In genomic region chr10:62769574-62770242, GRCh38 we compare ENCODE assay signal across 9 cellular contexts. TPM values are rescaled to one million over a fixed set of nuclear protein-coding genes. Genes with fewer than 3 reads are reported as not detected.
DNase-seq lines count a peak whose midpoint lies in the region; ATAC-seq and TF ChIP-seq lines count a peak whose summit lies in the region.
"Had no signal": no experiment of that assay in that cellular context is flagged by ENCODE, and none has a peak within 500 bp of the region (broad histone marks: within the 10 kb centered on the region; RNA-seq: fewer than 3 reads in every experiment).

No MANE protein-coding gene starts in this region.

- H3K4me3 Mint-ChIP-seq in activated CD4-positive, alpha-beta T cell treated with anti-CD3 and anti-CD28 coated beads, Interleukin-2, amount 10 ng/mL, durations not matched to agents 7 days and 5 days: no peak overlapping the region
- H3K4me3 Mint-ChIP-seq: brain had no signal

- H3K27ac Mint-ChIP-seq in activated CD4-positive, alpha-beta T cell treated with anti-CD3 and anti-CD28 coated beads, Interleukin-2, amount 10 ng/mL, durations not matched to agents 7 days and 5 days: no peak overlapping the region

- peak; percentile 59 for ATAC-seq in HG03520 (IDR thresholded peaks at IDR 0.05; ENCODE audit: unreplicated experiment)
- ATAC-seq in left cardiac atrium: peak; percentile 66 to 73
- ATAC-seq in HG03095 (IDR thresholded peaks at IDR 0.05; ENCODE audit: unreplicated experiment): no peak
- no peak for ATAC-seq in GM21737 (IDR thresholded peaks at IDR 0.05; ENCODE audit: unreplicated experiment)

- peaks cover 6% of the 10 kb centered on the region for H3K4me1 Mint-ChIP-seq in activated CD4-positive, alpha-beta T cell treated with anti-CD3 and anti-CD28 coated beads, Interleukin-2, amount 10 ng/mL, durations not matched to agents 7 days and 5 days

- CTCF ChIA-PET in activated CD4-positive, alpha-beta T cell treated with anti-CD3 and anti-CD28 coated beads, Interleukin-2, amount 10 ng/mL, durations not matched to agents 7 days and 5 days (lab: Charles Lee): interaction anchor here (0.7 to 1.7 kb wide), 5 partner anchors 9 to 65 kb away, joined by 3 to 4 read pairs (median 3); partner anchors contain the start of gene EGR2

- DNase-seq in EH (ENCODE audit: low read depth) (peak; percentile 32), GM20000 (ENCODE audit: low spot score) (peak; percentile 34), left cardiac atrium (no peak), cerebellar nuclear complex (lab: John Stamatoyannopoulos, UW) (no peak)
- DNase-seq in activated CD4-positive, alpha-beta T cell treated with anti-CD3 and anti-CD28 coated beads, Interleukin-2, amount 10 ng/mL, durations not matched to agents 7 days and 5 days: no peak

- H3K27me3 Mint-ChIP-seq in activated CD4-positive, alpha-beta T cell treated with anti-CD3 and anti-CD28 coated beads, Interleukin-2, amount 10 ng/mL, durations not matched to agents 7 days and 5 days: peaks cover 8% of the 10 kb centered on the region
- H3K27me3 Mint-ChIP-seq: brain had no signal

- POLR2A ChIA-PET in activated CD4-positive, alpha-beta T cell treated with anti-CD3 and anti-CD28 coated beads, Interleukin-2, amount 10 ng/mL, durations not matched to agents 7 days and 5 days (lab: Charles Lee): no interaction called here

- intact Hi-C loops in left cardiac atrium (cut with DNase I): loop anchor here in 1 of 2 donors (5.0 kb wide), 1 partner anchor 33 kb away; the partner anchor contains the start of gene ADO

- no peaks in the 10 kb centered on the region for H3K9me3 Mint-ChIP-seq in activated CD4-positive, alpha-beta T cell treated with anti-CD3 and anti-CD28 coated beads, Interleukin-2, amount 10 ng/mL, durations not matched to agents 7 days and 5 days

- TF ChIP-seq CTCF in GM20000 (IDR thresholded peaks at IDR 0.05; ENCODE audit: extremely low read depth, missing control alignments): no peak

- no peaks in the 10 kb centered on the region for H3K36me3 Mint-ChIP-seq in activated CD4-positive, alpha-beta T cell treated with anti-CD3 and anti-CD28 coated beads, Interleukin-2, amount 10 ng/mL, durations not matched to agents 7 days and 5 days (ENCODE audit: low read depth)
- H3K36me3 Mint-ChIP-seq: brain had no signal

RNA-seq across cellular contexts. Expression of gene ADO, which starts 34.8 kb away (rescaled TPM):
- total RNA-seq in left cardiac atrium: 10 to 100 TPM; 20.9 to 23.6 TPM
- 10 to 100 TPM; 18.2 to 19.7 TPM for total RNA-seq in activated CD4-positive, alpha-beta T cell treated with anti-CD3 and anti-CD28 coated beads, Interleukin-2, amount 10 ng/mL, durations not matched to agents 7 days and 5 days

RNA-seq across cellular contexts. Expression of gene EGR2, which starts 46.5 kb away (rescaled TPM):
- 1 to 10 TPM; 2.3 to 4.4 TPM for total RNA-seq in left cardiac atrium
- total RNA-seq in activated CD4-positive, alpha-beta T cell treated with anti-CD3 and anti-CD28 coated beads, Interleukin-2, amount 10 ng/mL, durations not matched to agents 7 days and 5 days: under 1 TPM; 0.67 to 0.92 TPM

Comparison
In these comparisons a context has a peak if more than half of its experiments do, and no peak if none do; other contexts are left out.
1. DNase-seq: peak in EH (single experiment) and GM20000 (single experiment); none in left cardiac atrium (single experiment), activated CD4-positive, alpha-beta T cell treated with anti-CD3 and anti-CD28 coated beads, Interleukin-2, amount 10 ng/mL, durations not matched to agents 7 days and 5 days (single experiment) and cerebellar nuclear complex (0 of 2).
2. ATAC-seq: peak in HG03520 (single experiment) and left cardiac atrium (2 of 2); none in HG03095 (single experiment) and GM21737 (single experiment).